In the genomic region with DNA sequence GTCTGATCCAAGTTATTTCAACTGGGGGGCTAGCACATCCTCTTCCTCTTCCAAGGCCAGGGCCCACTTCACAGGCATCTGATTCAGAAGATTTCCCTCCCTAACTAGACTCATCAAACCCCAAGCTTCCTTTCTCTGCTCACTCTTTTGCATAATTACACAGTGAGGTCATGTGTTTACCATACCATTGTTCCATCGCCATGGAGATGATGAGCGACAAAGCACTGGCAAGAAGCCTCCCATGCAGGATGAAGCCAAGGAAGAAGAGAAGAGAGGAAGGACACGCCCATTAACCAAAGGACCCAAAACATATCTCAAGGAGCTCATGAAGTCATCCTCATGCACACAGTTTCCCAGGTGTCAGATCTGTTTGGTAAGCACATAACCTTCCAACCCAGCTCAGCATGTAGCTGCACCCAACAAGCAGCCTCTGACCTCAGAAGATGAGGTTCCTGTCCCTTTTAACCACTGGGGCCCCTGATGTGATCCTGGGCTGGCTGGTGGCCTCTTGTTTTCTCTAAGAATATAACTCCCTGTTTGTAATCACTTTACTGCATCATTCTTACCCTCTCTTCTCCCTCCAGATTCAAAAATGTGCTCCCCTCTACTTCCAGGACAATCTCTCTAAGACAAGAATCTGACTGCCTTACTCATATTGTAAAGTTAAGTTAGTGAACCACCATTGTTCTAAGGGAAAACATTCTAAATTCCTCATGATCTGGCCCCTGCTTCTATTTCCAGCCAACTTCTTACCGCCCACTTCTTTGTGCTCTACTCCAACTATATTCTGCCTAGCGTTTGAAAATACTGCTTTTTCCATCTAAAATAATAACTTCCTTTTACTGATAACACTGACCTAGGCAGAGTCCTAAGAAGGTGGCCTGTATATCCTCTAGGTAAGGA, we compare ENCODE assay signal across 11 cellular contexts.
DNase-seq lines count a peak whose midpoint lies in the region; ATAC-seq, FAIRE-seq and TF ChIP-seq lines count a peak whose summit lies in the region.
"Had no signal": no experiment of that assay in that cellular context is flagged by ENCODE, and none has a peak within 500 bp of the region (broad histone marks: within the 10 kb centered on the region; RNA-seq: fewer than 3 reads in every experiment).

No MANE protein-coding gene starts in this region.

- H3K27me3 Mint-ChIP-seq in CD4-positive, alpha-beta T cell = peaks cover 11% of the 10 kb centered on the region

- H3K4me3 ChIP-seq in PC-3 (ENCODE audit: low read length) = no peak overlapping the region
- no peak overlapping the region for H3K4me3 ChIP-seq in kidney (ENCODE audit: low read length in 2 of 2)
- H3K4me3 ChIP-seq: BLaER1, SK-N-MC had no signal

- H2AFZ ChIP-seq in PC-3 (ENCODE audit: low read length) = no peak overlapping the region

- H3K9me3 ChIP-seq in PC-3 (ENCODE audit: low read length) = no peaks in the 10 kb centered on the region
- no peaks in the 10 kb centered on the region for H3K9me3 ChIP-seq in CD4-positive, alpha-beta T cell (ENCODE audit: control insufficient read depth, low read length)
- no peaks in the 10 kb centered on the region for H3K9me3 ChIP-seq in kidney (ENCODE audit: control insufficient read depth in 1 of 2, low read length in 2 of 2)

- no peaks in the 10 kb centered on the region for H3K36me3 ChIP-seq in PC-3 (ENCODE audit: low read depth, low read length)
- H3K36me3 ChIP-seq in kidney (ENCODE audit: control insufficient read depth in 1 of 2, insufficient read depth in 2 of 2, low read length in 2 of 2) = no peaks in the 10 kb centered on the region
- H3K36me3 ChIP-seq: BLaER1 had no signal

- H3K9me3 Mint-ChIP-seq in CD4-positive, alpha-beta T cell = peaks cover 2% of the 10 kb centered on the region

- H3K4me3 Mint-ChIP-seq in CD4-positive, alpha-beta T cell = no peak overlapping the region

- ATAC-seq in PC-3 (peak; percentile 92), sciatic nerve (peak; percentile 44), GM18868 (IDR thresholded peaks at IDR 0.05; ENCODE audit: unreplicated experiment) (no peak)
- ATAC-seq in CD4-positive, alpha-beta T cell (ENCODE audit: poor library complexity) = no peak
- ATAC-seq: left colon had no signal

- no peaks in the 10 kb centered on the region for H3F3A ChIP-seq in PC-3 (ENCODE audit: low read length, unreplicated experiment)

- CTCF ChIA-PET in PC-3 (lab: Charles Lee) = no interaction called here
- CTCF ChIA-PET in CD4-positive, alpha-beta T cell (lab: Charles Lee) = no interaction called here

- H3K27me3 ChIP-seq in PC-3 (ENCODE audit: low read length) = no peaks in the 10 kb centered on the region
- H3K27me3 ChIP-seq in CD4-positive, alpha-beta T cell (ENCODE audit: control insufficient read depth, insufficient read depth, low read length) = no peaks in the 10 kb centered on the region
- H3K27me3 ChIP-seq: BLaER1 had no signal

- no peak for FAIRE-seq in kidney (lab: Jason Lieb, UNC)

- 0 out of 2 replicates have a peak overlapping the region, but pooled peaks have one; percentile 7 for H3K9ac ChIP-seq in PC-3 (ENCODE audit: low read length)
- H3K9ac ChIP-seq in kidney (ENCODE audit: low read length in 2 of 2) = no peak overlapping the region
- H3K9ac ChIP-seq: BLaER1 had no signal

- peak; percentile 54 for DNase-seq in NCI-H345 (lab: John Stamatoyannopoulos, UW)
- DNase-seq in NCI-H345 treated with DMSO at 0.1 percent for 48 hours (lab: John Stamatoyannopoulos, UW; ENCODE audit: unreplicated experiment) = no peak
- DNase-seq in PC-3 = peak; percentile 96
- peak; percentile 93 for DNase-seq in fibroblast of the conjunctiva (ENCODE audit: low read depth)
- no peak for DNase-seq in sciatic nerve (ENCODE audit: low spot score)
- no peak for DNase-seq in CD4-positive, alpha-beta T cell
- DNase-seq in kidney = no peak

- no peaks in the 10 kb centered on the region for H3K79me2 ChIP-seq in PC-3 (ENCODE audit: low read length)

- H3K27ac Mint-ChIP-seq in CD4-positive, alpha-beta T cell = no peak overlapping the region

- H3K36me3 Mint-ChIP-seq in CD4-positive, alpha-beta T cell (ENCODE audit: low read depth) = no peaks in the 10 kb centered on the region

- no peaks in the 10 kb centered on the region for H3K4me1 Mint-ChIP-seq in CD4-positive, alpha-beta T cell (ENCODE audit: low read depth)

- H3K9me2 ChIP-seq in PC-3 (replicated peaks; ENCODE audit: low read length) = no peaks in the 10 kb centered on the region

- H4K20me1 ChIP-seq in PC-3 (ENCODE audit: low read length) = no peaks in the 10 kb centered on the region
- H4K20me1 ChIP-seq: BLaER1 had no signal

- no TSS peak for BruUV-seq in PC-3 (replicated peaks; lab: Mats Ljungman, UMichigan)

- no peak overlapping the region for H3K4me2 ChIP-seq in PC-3 (ENCODE audit: low read length)
- H3K4me2 ChIP-seq: BLaER1 had no signal

- TF ChIP-seq CTCF in PC-3 (conservative IDR thresholded peaks at IDR 0.05; ENCODE audit: low read depth, low read length) (no peak), kidney (IDR thresholded peaks at IDR 0.05; ENCODE audit: borderline replicate concordance, extremely low read depth, insufficient read depth) (no peak)
- TF ChIP-seq CTCF in CD4-positive, alpha-beta T cell (IDR thresholded peaks at IDR 0.05) = no peak

- POLR2A ChIA-PET in PC-3 (lab: Charles Lee; ENCODE audit: unreplicated experiment) = interaction anchor here (0.5 kb wide), 1 partner anchor 467 kb away, joined by 3 read pairs; no protein-coding TSS in a partner anchor
- POLR2A ChIA-PET in CD4-positive, alpha-beta T cell (lab: Charles Lee) = no interaction called here

- intact Hi-C loops in PC-3 (cut with micrococcal nuclease) = no loop called here
- intact Hi-C loops in sciatic nerve (cut with DNase I) = no loop called here
- intact Hi-C loops in CD4-positive, alpha-beta T cell (cut with DNase I, micrococcal nuclease) = no loop called here
- intact Hi-C loops in kidney (cut with DNase I) = no loop called here

- H3K4me1 ChIP-seq in PC-3 (ENCODE audit: insufficient read depth, low read length) (peaks cover 12% of the 10 kb centered on the region), kidney (ENCODE audit: control insufficient read depth in 1 of 2, insufficient read depth in 1 of 2, low read depth in 1 of 2, low read length in 2 of 2) (peaks cover 0 to 3% of the 10 kb centered on the region in 2 donors)
- H3K4me1 ChIP-seq: BLaER1 had no signal

- H3K27ac ChIP-seq in PC-3 (ENCODE audit: low read length) = peak overlapping the region; percentile 64
- H3K27ac ChIP-seq in CD4-positive, alpha-beta T cell (ENCODE audit: low read depth, low read length) = no peak overlapping the region
- H3K27ac ChIP-seq in kidney (ENCODE audit: low read depth in 2 of 2, low read length in 2 of 2) = no peak overlapping the region
- H3K27ac ChIP-seq: BLaER1, SK-N-MC had no signal

Comparison
In these comparisons a context has a peak if more than half of its experiments do, and no peak if none do; other contexts are left out.
1. DNase-seq: peak in NCI-H345 (single experiment), PC-3 (single experiment) and fibroblast of the conjunctiva (single experiment); none in NCI-H345 treated with DMSO at 0.1 percent for 48 hours (single experiment), sciatic nerve (single experiment), CD4-positive, alpha-beta T cell (0 of 10) and kidney (single experiment).
2. ATAC-seq: peak in PC-3 (single experiment) and sciatic nerve (single experiment); none in CD4-positive, alpha-beta T cell (single experiment) and GM18868 (single experiment).